In genomic region chr3:146581080-146581601, GRCh38 we compare ENCODE assay signal across 17 cellular contexts. TPM values are rescaled to one million over a fixed set of nuclear protein-coding genes. Genes with fewer than 3 reads are reported as not detected.
DNase-seq lines count a peak whose midpoint lies in the region; ATAC-seq and TF ChIP-seq lines count a peak whose summit lies in the region.
"Had no signal": no experiment of that assay in that cellular context is flagged by ENCODE, and none has a peak within 500 bp of the region (broad histone marks: within the 10 kb centered on the region; RNA-seq: fewer than 3 reads in every experiment).

No MANE protein-coding gene starts in this region.

- H3K27me3 ChIP-seq in RWPE2 (ENCODE audit: insufficient read depth, poor library complexity, severe bottlenecking) (no peaks in the 10 kb centered on the region), gastroesophageal sphincter (no peaks in the 10 kb centered on the region)
- H3K27me3 ChIP-seq: BLaER1 had no signal

- H3K4me3 Mint-ChIP-seq in progenitor cell of endocrine pancreas (ENCODE audit: low read depth), result no peak overlapping the region
- H3K4me3 Mint-ChIP-seq: CD8-positive, alpha-beta memory T cell had no signal

- H3K27ac ChIP-seq in RWPE2 (ENCODE audit: poor library complexity, severe bottlenecking) (peak overlapping the region; percentile 65), gastroesophageal sphincter (no peak overlapping the region)
- H3K27ac ChIP-seq: 22Rv1, BLaER1 had no signal

- WGBS in gastroesophageal sphincter (ENCODE audit: low coverage in 1 of 2), 2 donors, result 25 to 75% methylated on average over 1 of the region's 1 CpG

- peaks cover 28% of the 10 kb centered on the region for H3K4me1 Mint-ChIP-seq in progenitor cell of endocrine pancreas (ENCODE audit: low read depth)
- H3K4me1 Mint-ChIP-seq: CD8-positive, alpha-beta memory T cell had no signal

- H3K4me3 ChIP-seq in RWPE2 (ENCODE audit: severe bottlenecking), result no peak overlapping the region
- no peak overlapping the region for H3K4me3 ChIP-seq in epithelial cell of esophagus (ENCODE audit: low read length)
- H3K4me3 ChIP-seq in gastroesophageal sphincter, result no peak overlapping the region
- H3K4me3 ChIP-seq: BLaER1 had no signal

- no peaks in the 10 kb centered on the region for H3K27me3 Mint-ChIP-seq in progenitor cell of endocrine pancreas

- ATAC-seq in RWPE2 (ENCODE audit: low read depth) (no peak), HG02642 (IDR thresholded peaks at IDR 0.05; ENCODE audit: poor library complexity, unreplicated experiment) (no peak), gastroesophageal sphincter (no peak)

- no peak for TF ChIP-seq CTCF in RWPE2 (IDR thresholded peaks at IDR 0.05; ENCODE audit: poor library complexity, severe bottlenecking)
- TF ChIP-seq CTCF in epithelial cell of esophagus (IDR thresholded peaks at IDR 0.05; ENCODE audit: insufficient read depth, low read depth, low read length, missing control alignments), result no peak
- TF ChIP-seq CTCF in progenitor cell of endocrine pancreas (IDR thresholded peaks at IDR 0.05; ENCODE audit: unreplicated experiment), result no peak
- no peak for TF ChIP-seq CTCF in gastroesophageal sphincter (IDR thresholded peaks at IDR 0.05)

- H3K9me3 ChIP-seq in RWPE2 (ENCODE audit: severe bottlenecking) (peaks cover 5% of the 10 kb centered on the region), gastroesophageal sphincter (peaks cover 0 to 7% (median 0%) of the 10 kb centered on the region in 3 donors)

- no peaks in the 10 kb centered on the region for H3K36me3 ChIP-seq in RWPE2 (ENCODE audit: low read depth)
- no peaks in the 10 kb centered on the region for H3K36me3 ChIP-seq in gastroesophageal sphincter
- H3K36me3 ChIP-seq: BLaER1 had no signal

- H3K9me3 Mint-ChIP-seq in progenitor cell of endocrine pancreas (ENCODE audit: low read depth), result peaks cover 21% of the 10 kb centered on the region

- H3K4me1 ChIP-seq in RWPE2 (ENCODE audit: insufficient read depth, poor library complexity, severe bottlenecking), result peaks cover 15% of the 10 kb centered on the region
- no peaks in the 10 kb centered on the region for H3K4me1 ChIP-seq in gastroesophageal sphincter
- H3K4me1 ChIP-seq: BLaER1 had no signal

- no peak for TF ChIP-seq POLR2A in gastroesophageal sphincter (IDR thresholded peaks at IDR 0.05)

- peak overlapping the region; percentile 82 for H3K27ac Mint-ChIP-seq in progenitor cell of endocrine pancreas
- H3K27ac Mint-ChIP-seq: CD8-positive, alpha-beta memory T cell had no signal

- peak; percentile 16 for DNase-seq in NCI-H146 treated with DMSO at 0.1 percent for 48 hours (lab: John Stamatoyannopoulos, UW; ENCODE audit: unreplicated experiment)
- DNase-seq in NCI-H146 (lab: John Stamatoyannopoulos, UW), result no peak
- no peak for DNase-seq in RWPE2 (ENCODE audit: low spot score)
- peak; percentile 16 for DNase-seq in epithelial cell of esophagus (ENCODE audit: low read depth)
- DNase-seq in progenitor cell of endocrine pancreas (ENCODE audit: low spot score, unreplicated experiment), result no peak
- DNase-seq in LoVo (ENCODE audit: low spot score), result no peak
- DNase-seq: CD8-positive, alpha-beta memory T cell; DMS153; IMR-90; NCI-H1694; NCI-H446; SIG-M5 had no signal

- H3K36me3 Mint-ChIP-seq in progenitor cell of endocrine pancreas (ENCODE audit: insufficient read depth), result peaks cover 9% of the 10 kb centered on the region
- H3K36me3 Mint-ChIP-seq: CD8-positive, alpha-beta memory T cell had no signal

- TF ChIP-seq EP300 in gastroesophageal sphincter (IDR thresholded peaks at IDR 0.05), result no peak

RNA-seq across cellular contexts. Expression of gene PLSCR5, which starts 24.0 kb away (rescaled TPM):
- total RNA-seq in progenitor cell of endocrine pancreas (0.31 TPM in 1 of 2 replicates, not detected in the other), gastroesophageal sphincter (not detected)
- total RNA-seq: CD8-positive, alpha-beta memory T cell; H1; IMR-90 had no signal

RNA-seq across cellular contexts. Expression of gene PLSCR1, which starts 36.7 kb away (rescaled TPM):
- total RNA-seq in progenitor cell of endocrine pancreas (84.5 and 86.9 TPM in 2 replicates), gastroesophageal sphincter (100 to 1,000 TPM in 2 of 4 donors, 10 to 100 TPM in 2; 37.1 to 190 (median 88.7) TPM)

Comparison
In these comparisons a context has a peak if more than half of its experiments do, and no peak if none do; other contexts are left out.
1. DNase-seq: peak in NCI-H146 treated with DMSO at 0.1 percent for 48 hours (single experiment) and epithelial cell of esophagus (single experiment); none in NCI-H146 (single experiment), RWPE2 (single experiment), progenitor cell of endocrine pancreas (single experiment) and LoVo (single experiment).